Comparison of ENCODE assay signal across 8 cellular contexts in genomic region chr3:185299918-185300426, GRCh38. TPM values are rescaled to one million over a fixed set of nuclear protein-coding genes. Genes with fewer than 3 reads are reported as not detected.
A peak's percentile ranks its signal among the peaks of the same experiment; 100 is the strongest.
DNase-seq lines count a peak whose midpoint lies in the region; ATAC-seq, FAIRE-seq and TF ChIP-seq lines count a peak whose summit lies in the region.
"Not testable (repeated sequence)": the region's sequence is repeated elsewhere in the genome, so short reads cannot be mapped to it uniquely, and the experiment has no call there.

No MANE protein-coding gene starts in this region.

- not testable (repeated sequence) for H3K27me3 ChIP-seq in MM.1S (replicated peaks; ENCODE audit: insufficient read depth, low read length); naive thymus-derived CD4-positive, alpha-beta T cell (ENCODE audit: control insufficient read depth in 2 of 2, insufficient read depth in 2 of 2, low read length in 2 of 2)

- peak overlapping the region; percentile 56; the same call in 1 of the 2 replicates for H3K27ac ChIP-seq in MM.1S (ENCODE audit: low read length)
- not testable (repeated sequence) for H3K27ac ChIP-seq in naive thymus-derived CD4-positive, alpha-beta T cell (ENCODE audit: low read depth, low read length)

- peak overlapping the region; percentile 32; the same call in 1 of the 2 replicates for H3K4me2 ChIP-seq in MM.1S (ENCODE audit: low read depth, low read length)

- H2AFZ ChIP-seq in MM.1S (ENCODE audit: low read length): peak overlapping the region; percentile 22; the same call in 1 of the 2 replicates

- intact Hi-C loops in naive thymus-derived CD4-positive, alpha-beta T cell (cut with micrococcal nuclease): not testable (repeated sequence)

- H3K4me3 ChIP-seq in MM.1S (ENCODE audit: low read length): peak overlapping the region; percentile 41
- not testable (repeated sequence) for H3K4me3 ChIP-seq in naive thymus-derived CD4-positive, alpha-beta T cell (ENCODE audit: low read length)

- H3K9me2 ChIP-seq in MM.1S (replicated peaks; ENCODE audit: insufficient read depth, low read length): not testable (repeated sequence)

- TF ChIP-seq POLR2A in GM12891 (IDR thresholded peaks at IDR 0.05; ENCODE audit: low read depth, low read length): not testable (repeated sequence)

- not testable (repeated sequence) for H3K36me3 ChIP-seq in MM.1S (replicated peaks; ENCODE audit: insufficient read depth, low read length); naive thymus-derived CD4-positive, alpha-beta T cell (ENCODE audit: control insufficient read depth in 2 of 3, insufficient read depth in 3 of 3, low read length in 3 of 3)

- H3K79me2 ChIP-seq in MM.1S (ENCODE audit: low read length): not testable (repeated sequence)

- not testable (repeated sequence) for H3K27me3 Mint-ChIP-seq in naive thymus-derived CD4-positive, alpha-beta T cell

- CTCF ChIA-PET in naive thymus-derived CD4-positive, alpha-beta T cell (lab: Charles Lee): not testable (repeated sequence)

- not testable (repeated sequence) for H4K20me1 ChIP-seq in MM.1S (ENCODE audit: insufficient read depth, low read length)

- POLR2A ChIA-PET in naive thymus-derived CD4-positive, alpha-beta T cell (lab: Charles Lee): not testable (repeated sequence)

- not testable (repeated sequence) for H3F3A ChIP-seq in MM.1S (ENCODE audit: insufficient read depth, low read length)

- not testable (repeated sequence) for H3K4me3 Mint-ChIP-seq in naive thymus-derived CD4-positive, alpha-beta T cell

- not testable (repeated sequence) for H3K4me1 Mint-ChIP-seq in naive thymus-derived CD4-positive, alpha-beta T cell

- peak; percentile 80 for FAIRE-seq in GM12891 (lab: Jason Lieb, UNC)

- H3K27ac Mint-ChIP-seq in naive thymus-derived CD4-positive, alpha-beta T cell: not testable (repeated sequence)

- DNase-seq in GM12891 (ENCODE audit: insufficient read length, low spot score); naive thymus-derived CD4-positive, alpha-beta T cell: not testable (repeated sequence)
- DNase-seq in MM.1S: peak; percentile 23
- peak; percentile 88 for DNase-seq in SKM-1 (lab: John Stamatoyannopoulos, UW; ENCODE audit: unreplicated experiment)

- peak overlapping the region; percentile 12; the same call in 1 of the 2 replicates for H3K9ac ChIP-seq in MM.1S (ENCODE audit: low read length)

- not testable (repeated sequence) for H3K4me1 ChIP-seq in MM.1S (ENCODE audit: low read length); naive thymus-derived CD4-positive, alpha-beta T cell (ENCODE audit: control insufficient read depth in 2 of 2, insufficient read depth in 2 of 2, low read length in 2 of 2)

- peaks cover 0 to 31% (median 11%) of the 10 kb centered on the region in 5 donors for H3K36me3 Mint-ChIP-seq in naive thymus-derived CD4-positive, alpha-beta T cell

- not testable (repeated sequence) for H3K9me3 ChIP-seq in MM.1S (replicated peaks; ENCODE audit: insufficient read depth, low read length); naive thymus-derived CD4-positive, alpha-beta T cell (ENCODE audit: control insufficient read depth in 2 of 3, low read length in 3 of 3)

- not testable (repeated sequence) for H3K9me3 Mint-ChIP-seq in naive thymus-derived CD4-positive, alpha-beta T cell

- ATAC-seq in GM18909 (IDR thresholded peaks at IDR 0.05; ENCODE audit: poor library complexity, unreplicated experiment): peak; percentile 90
- peak; percentile 88 for ATAC-seq in GM21447 (IDR thresholded peaks at IDR 0.05; ENCODE audit: unreplicated experiment)
- peak; percentile 71 for ATAC-seq in HG02763 (IDR thresholded peaks at IDR 0.05; ENCODE audit: unreplicated experiment)
- peak; percentile 88 for ATAC-seq in HG03175 (IDR thresholded peaks at IDR 0.05; ENCODE audit: unreplicated experiment)
- peak; percentile 54 for ATAC-seq in naive thymus-derived CD4-positive, alpha-beta T cell

- not testable (repeated sequence) for TF ChIP-seq CTCF in MM.1S (IDR thresholded peaks at IDR 0.05; ENCODE audit: low read length)

TF ChIP-seq in GM12891, 5 proteins besides CTCF, POLR2A, EP300 and RAD21:
- peak; percentile 88 for TF ChIP-seq SPI1 (IDR thresholded peaks at IDR 0.05; ENCODE audit: low read depth, low read length)

RNA-seq across cellular contexts. Expression of gene EHHADH, which starts 46.1 kb away (rescaled TPM):
- 2.6 TPM for polyA plus RNA-seq in GM12891 (2012; ENCODE audit: low read depth, missing spikeins)
- total RNA-seq in naive thymus-derived CD4-positive, alpha-beta T cell: 1 to 10 TPM in 4 of 5 experiments, under 1 TPM in 1; 0.45 to 1.7 (median 1.3) TPM
- 1 to 10 TPM; 1.1 to 1.6 TPM for polyA plus RNA-seq in naive thymus-derived CD4-positive, alpha-beta T cell
